Comparison of ENCODE assay signal across 3 cellular contexts in the genomic region with DNA sequence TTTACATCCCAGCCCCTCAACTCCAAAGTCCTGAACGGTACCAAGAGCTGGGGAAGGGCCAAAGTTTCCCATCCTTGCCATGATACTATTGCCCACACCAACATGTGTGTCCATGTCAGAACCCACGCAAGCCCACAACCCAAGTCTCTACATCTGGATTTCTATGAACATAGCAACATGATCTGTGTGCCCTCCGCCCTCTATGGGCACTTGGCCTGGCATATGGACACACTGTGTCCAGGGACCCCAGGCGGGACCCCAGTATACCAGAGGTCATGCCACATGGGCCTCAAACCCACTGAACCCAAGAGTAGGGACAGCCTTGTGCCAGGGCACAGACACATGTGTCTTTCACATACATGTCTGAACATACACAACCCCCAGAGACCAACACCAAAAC.
TF ChIP-seq lines count a peak whose summit lies in the region.

No MANE protein-coding gene starts in this region.

TF ChIP-seq in GM23338, 12 proteins besides CTCF, POLR2A, EP300 and RAD21 (continues in another document):
- TF ChIP-seq NANOG (IDR thresholded peaks at IDR 0.05; ENCODE audit: borderline replicate concordance) = no peak
- no peak for TF ChIP-seq JUNB (IDR thresholded peaks at IDR 0.05; ENCODE audit: unreplicated experiment)
- TF ChIP-seq, protein P1, sequence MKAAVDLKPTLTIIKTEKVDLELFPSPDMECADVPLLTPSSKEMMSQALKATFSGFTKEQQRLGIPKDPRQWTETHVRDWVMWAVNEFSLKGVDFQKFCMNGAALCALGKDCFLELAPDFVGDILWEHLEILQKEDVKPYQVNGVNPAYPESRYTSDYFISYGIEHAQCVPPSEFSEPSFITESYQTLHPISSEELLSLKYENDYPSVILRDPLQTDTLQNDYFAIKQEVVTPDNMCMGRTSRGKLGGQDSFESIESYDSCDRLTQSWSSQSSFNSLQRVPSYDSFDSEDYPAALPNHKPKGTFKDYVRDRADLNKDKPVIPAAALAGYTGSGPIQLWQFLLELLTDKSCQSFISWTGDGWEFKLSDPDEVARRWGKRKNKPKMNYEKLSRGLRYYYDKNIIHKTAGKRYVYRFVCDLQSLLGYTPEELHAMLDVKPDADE (IDR thresholded peaks at IDR 0.05) = no peak
- no peak for TF ChIP-seq ZNF114 (CRISPR knock-in tag; IDR thresholded peaks at IDR 0.05)
- TF ChIP-seq ZNF331 (CRISPR knock-in tag; IDR thresholded peaks at IDR 0.05; ENCODE audit: low read depth) = no peak
- TF ChIP-seq STAT1 (IDR thresholded peaks at IDR 0.05; ENCODE audit: unreplicated experiment) = no peak

TF ChIP-seq in K562, 482 proteins besides CTCF, POLR2A, EP300 and RAD21:
- TF ChIP-seq THRAP3 (IDR thresholded peaks at IDR 0.05; ENCODE audit: borderline replicate concordance) (no peak), SAFB (IDR thresholded peaks at IDR 0.05; ENCODE audit: borderline replicate concordance, low read depth, low read length) (no peak), ATF7 (IDR thresholded peaks at IDR 0.05) (no peak), CHD2 (IDR thresholded peaks at IDR 0.05; ENCODE audit: low read depth, low read length) (no peak), ZC3H4 (CRISPR knock-in tag; IDR thresholded peaks at IDR 0.05; ENCODE audit: borderline replicate concordance) (no peak), CHD4 (IDR thresholded peaks at IDR 0.05; ENCODE audit: insufficient read depth, insufficient replicate concordance, low read depth, low read length, poor library complexity, severe bottlenecking) (no peak), BHLHE40 (IDR thresholded peaks at IDR 0.05; ENCODE audit: low read length) (no peak), MXI1 (IDR thresholded peaks at IDR 0.05; ENCODE audit: low read depth, low read length) (no peak), IFI16 (CRISPR knock-in tag; IDR thresholded peaks at IDR 0.05) (no peak), PPARD (CRISPR knock-in tag; IDR thresholded peaks at IDR 0.05) (no peak), FUS (optimal IDR thresholded peaks at IDR 0.05; ENCODE audit: low read depth, low read length) (no peak), ZBTB8A (IDR thresholded peaks at IDR 0.05; ENCODE audit: partially characterized antibody) (no peak), KHSRP (IDR thresholded peaks at IDR 0.05) (no peak), CHCHD3 (CRISPR knock-in tag; IDR thresholded peaks at IDR 0.05) (no peak), DACH1 (IDR thresholded peaks at IDR 0.05; ENCODE audit: partially characterized antibody) (no peak), HDAC6 (IDR thresholded peaks at IDR 0.05; ENCODE audit: low read depth, low read length) (no peak)
- TF ChIP-seq, protein P2, sequence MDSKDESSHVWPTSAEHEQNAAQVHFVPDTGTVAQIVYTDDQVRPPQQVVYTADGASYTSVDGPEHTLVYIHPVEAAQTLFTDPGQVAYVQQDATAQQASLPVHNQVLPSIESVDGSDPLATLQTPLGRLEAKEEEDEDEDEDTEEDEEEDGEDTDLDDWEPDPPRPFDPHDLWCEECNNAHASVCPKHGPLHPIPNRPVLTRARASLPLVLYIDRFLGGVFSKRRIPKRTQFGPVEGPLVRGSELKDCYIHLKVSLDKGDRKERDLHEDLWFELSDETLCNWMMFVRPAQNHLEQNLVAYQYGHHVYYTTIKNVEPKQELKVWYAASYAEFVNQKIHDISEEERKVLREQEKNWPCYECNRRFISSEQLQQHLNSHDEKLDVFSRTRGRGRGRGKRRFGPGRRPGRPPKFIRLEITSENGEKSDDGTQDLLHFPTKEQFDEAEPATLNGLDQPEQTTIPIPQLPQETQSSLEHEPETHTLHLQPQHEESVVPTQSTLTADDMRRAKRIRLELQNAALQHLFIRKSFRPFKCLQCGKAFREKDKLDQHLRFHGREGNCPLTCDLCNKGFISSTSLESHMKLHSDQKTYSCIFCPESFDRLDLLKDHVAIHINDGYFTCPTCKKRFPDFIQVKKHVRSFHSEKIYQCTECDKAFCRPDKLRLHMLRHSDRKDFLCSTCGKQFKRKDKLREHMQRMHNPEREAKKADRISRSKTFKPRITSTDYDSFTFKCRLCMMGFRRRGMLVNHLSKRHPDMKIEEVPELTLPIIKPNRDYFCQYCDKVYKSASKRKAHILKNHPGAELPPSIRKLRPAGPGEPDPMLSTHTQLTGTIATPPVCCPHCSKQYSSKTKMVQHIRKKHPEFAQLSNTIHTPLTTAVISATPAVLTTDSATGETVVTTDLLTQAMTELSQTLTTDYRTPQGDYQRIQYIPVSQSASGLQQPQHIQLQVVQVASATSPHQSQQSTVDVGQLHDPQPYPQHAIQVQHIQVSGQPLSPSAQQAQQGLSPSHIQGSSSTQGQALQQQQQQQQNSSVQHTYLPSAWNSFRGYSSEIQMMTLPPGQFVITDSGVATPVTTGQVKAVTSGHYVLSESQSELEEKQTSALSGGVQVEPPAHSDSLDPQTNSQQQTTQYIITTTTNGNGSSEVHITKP (IDR thresholded peaks at IDR 0.05; ENCODE audit: partially characterized antibody) = no peak
- TF ChIP-seq, protein P3, sequence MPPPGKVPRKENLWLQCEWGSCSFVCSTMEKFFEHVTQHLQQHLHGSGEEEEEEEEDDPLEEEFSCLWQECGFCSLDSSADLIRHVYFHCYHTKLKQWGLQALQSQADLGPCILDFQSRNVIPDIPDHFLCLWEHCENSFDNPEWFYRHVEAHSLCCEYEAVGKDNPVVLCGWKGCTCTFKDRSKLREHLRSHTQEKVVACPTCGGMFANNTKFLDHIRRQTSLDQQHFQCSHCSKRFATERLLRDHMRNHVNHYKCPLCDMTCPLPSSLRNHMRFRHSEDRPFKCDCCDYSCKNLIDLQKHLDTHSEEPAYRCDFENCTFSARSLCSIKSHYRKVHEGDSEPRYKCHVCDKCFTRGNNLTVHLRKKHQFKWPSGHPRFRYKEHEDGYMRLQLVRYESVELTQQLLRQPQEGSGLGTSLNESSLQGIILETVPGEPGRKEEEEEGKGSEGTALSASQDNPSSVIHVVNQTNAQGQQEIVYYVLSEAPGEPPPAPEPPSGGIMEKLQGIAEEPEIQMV (tag; conservative IDR thresholded peaks at IDR 0.05; ENCODE audit: low read depth) = no peak
- TF ChIP-seq, protein P4, sequence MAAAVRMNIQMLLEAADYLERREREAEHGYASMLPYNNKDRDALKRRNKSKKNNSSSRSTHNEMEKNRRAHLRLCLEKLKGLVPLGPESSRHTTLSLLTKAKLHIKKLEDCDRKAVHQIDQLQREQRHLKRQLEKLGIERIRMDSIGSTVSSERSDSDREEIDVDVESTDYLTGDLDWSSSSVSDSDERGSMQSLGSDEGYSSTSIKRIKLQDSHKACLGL (CRISPR knock-in tag; IDR thresholded peaks at IDR 0.05; ENCODE audit: borderline replicate concordance, poor library complexity, severe bottlenecking) = no peak
- TF ChIP-seq, protein P5, sequence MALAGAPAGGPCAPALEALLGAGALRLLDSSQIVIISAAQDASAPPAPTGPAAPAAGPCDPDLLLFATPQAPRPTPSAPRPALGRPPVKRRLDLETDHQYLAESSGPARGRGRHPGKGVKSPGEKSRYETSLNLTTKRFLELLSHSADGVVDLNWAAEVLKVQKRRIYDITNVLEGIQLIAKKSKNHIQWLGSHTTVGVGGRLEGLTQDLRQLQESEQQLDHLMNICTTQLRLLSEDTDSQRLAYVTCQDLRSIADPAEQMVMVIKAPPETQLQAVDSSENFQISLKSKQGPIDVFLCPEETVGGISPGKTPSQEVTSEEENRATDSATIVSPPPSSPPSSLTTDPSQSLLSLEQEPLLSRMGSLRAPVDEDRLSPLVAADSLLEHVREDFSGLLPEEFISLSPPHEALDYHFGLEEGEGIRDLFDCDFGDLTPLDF (CRISPR knock-in tag; IDR thresholded peaks at IDR 0.05) = no peak
TF ChIP-seq in K562: peak in this region for 0.

TF ChIP-seq in neural cell, 6 proteins besides CTCF, POLR2A, EP300 and RAD21:
- no peak for TF ChIP-seq MXI1 (conservative IDR thresholded peaks at IDR 0.05; ENCODE audit: poor library complexity, severe bottlenecking)
- TF ChIP-seq POLR2AphosphoS5 (IDR thresholded peaks at IDR 0.05) = no peak
- TF ChIP-seq SMC3 (conservative IDR thresholded peaks at IDR 0.05; ENCODE audit: poor library complexity) = no peak
